In genomic region chr19:57812201-57812600, GRCh38 we compare ENCODE assay signal across 12 cellular contexts. TPM values are rescaled to one million over a fixed set of nuclear protein-coding genes. Genes with fewer than 3 reads are reported as not detected.
DNase-seq lines count a peak whose midpoint lies in the region; ATAC-seq and TF ChIP-seq lines count a peak whose summit lies in the region.
"Had no signal": no experiment of that assay in that cellular context is flagged by ENCODE, and none has a peak within 500 bp of the region (broad histone marks: within the 10 kb centered on the region; RNA-seq: fewer than 3 reads in every experiment).

No MANE protein-coding gene starts in this region.

- TF ChIP-seq CTCF in Calu3 (IDR thresholded peaks at IDR 0.05; ENCODE audit: unreplicated experiment): no peak
- TF ChIP-seq CTCF in WTC11 (IDR thresholded peaks at IDR 0.05): no peak
- TF ChIP-seq CTCF in nephron progenitor cell (IDR thresholded peaks at IDR 0.05): no peak
- no peak for TF ChIP-seq CTCF in adrenal gland (IDR thresholded peaks at IDR 0.05)

- no peaks in the 10 kb centered on the region for H3K9me3 Mint-ChIP-seq in Calu3 (ENCODE audit: low read depth, unreplicated experiment)
- no peaks in the 10 kb centered on the region for H3K9me3 Mint-ChIP-seq in WTC11
- H3K9me3 Mint-ChIP-seq in nephron progenitor cell: no peaks in the 10 kb centered on the region

- WGBS in adrenal gland, 4 donors: 77 to 91% (median 84%) methylated on average over 2 of the region's 2 CpGs

- peaks cover 10% of the 10 kb centered on the region in 2 donors for H3K4me1 ChIP-seq in adrenal gland (replicated peaks in 1 of 2)

- no peak for TF ChIP-seq POLR2A in adrenal gland (IDR thresholded peaks at IDR 0.05)

- peak; percentile 46 for ATAC-seq in GM21529 (IDR thresholded peaks at IDR 0.05; ENCODE audit: unreplicated experiment)
- no peak for ATAC-seq in WTC11
- no peak for ATAC-seq in Right ventricle myocardium inferior
- no peak for ATAC-seq in GM18867 (IDR thresholded peaks at IDR 0.05; ENCODE audit: unreplicated experiment)
- ATAC-seq: HCT116, PC-3 had no signal

- POLR2A ChIA-PET in WTC11 (lab: Charles Lee): no interaction called here

- no peaks in the 10 kb centered on the region for H3K27me3 Mint-ChIP-seq in Calu3 (ENCODE audit: unreplicated experiment)
- no peaks in the 10 kb centered on the region for H3K27me3 Mint-ChIP-seq in WTC11 (ENCODE audit: low read depth)
- H3K27me3 Mint-ChIP-seq in nephron progenitor cell (ENCODE audit: low read depth, poor library complexity): peaks cover 3% of the 10 kb centered on the region

- BruUV-seq in Calu3 (replicated peaks; lab: Mats Ljungman, UMichigan): no TSS peak

- H3K36me3 Mint-ChIP-seq in Calu3 (ENCODE audit: insufficient read depth, unreplicated experiment) (peaks cover 81% of the 10 kb centered on the region), WTC11 (peaks cover 42% of the 10 kb centered on the region), nephron progenitor cell (ENCODE audit: low read depth) (peaks cover 45% of the 10 kb centered on the region)

- H3K9me3 ChIP-seq in adrenal gland (replicated peaks in 1 of 3): no peaks in the 10 kb centered on the region

- DNase-seq in Calu3 (no peak), WTC11 (ENCODE audit: low spot score) (no peak), nephron progenitor cell (no peak), glomerular visceral epithelial cell (ENCODE audit: extremely low spot score) (no peak), Right ventricle myocardium inferior (ENCODE audit: missing footprints) (no peak), adrenal gland (no peak)
- DNase-seq: aorta, NCI-H1092 treated with DMSO at 0.1 percent for 48 hours, PC-3 had no signal

- H3K4me3 ChIP-seq in adrenal gland: no peak overlapping the region

- CTCF ChIA-PET in Calu3 (lab: Charles Lee) (interaction anchor here (0.7 kb wide), 1 partner anchor 88 kb away, joined by 3 read pairs; no protein-coding TSS in a partner anchor), WTC11 (lab: Charles Lee) (no interaction called here)

- peaks cover 0 to 15% of the 10 kb centered on the region in 2 donors for H3K36me3 ChIP-seq in adrenal gland (replicated peaks in 1 of 2)

- no peaks in the 10 kb centered on the region for H3K27me3 ChIP-seq in adrenal gland

- intact Hi-C loops in Calu3 (cut with micrococcal nuclease; ENCODE audit: unreplicated experiment): loop anchor here (5.0 to 10.0 kb wide), 2 partner anchors 40 to 127 kb away; partner anchors contain the start of gene ZNF551
- intact Hi-C loops in Right ventricle myocardium inferior (cut with DNase I): no loop called here
- intact Hi-C loops in adrenal gland (cut with DNase I): loop anchor here in 1 of 2 donors (10.0 kb wide), 1 partner anchor 67 kb away; the partner anchor contains the start of gene ZNF776

- peak overlapping the region in 1 of 5 donors; percentile 20 for H3K27ac ChIP-seq in adrenal gland

- H3K4me1 Mint-ChIP-seq in Calu3 (ENCODE audit: low read depth, unreplicated experiment): peaks cover 54% of the 10 kb centered on the region
- peaks cover 27% of the 10 kb centered on the region for H3K4me1 Mint-ChIP-seq in WTC11
- H3K4me1 Mint-ChIP-seq in nephron progenitor cell: peaks cover 75% of the 10 kb centered on the region

- H3K4me3 Mint-ChIP-seq in Calu3 (ENCODE audit: low read depth, unreplicated experiment) (peak overlapping the region; percentile 17), WTC11 (peak overlapping the region; percentile 7; the same call in 1 of the 2 replicates), nephron progenitor cell (peak overlapping the region; percentile 1)

- H3K27ac Mint-ChIP-seq in Calu3 (ENCODE audit: unreplicated experiment) (peak overlapping the region; percentile 57), WTC11 (no peak overlapping the region; the same call in 1 of the 2 replicates), nephron progenitor cell (no peak overlapping the region)

TF ChIP-seq in WTC11, 78 proteins besides CTCF, POLR2A, EP300 and RAD21:
- TF ChIP-seq ELF4 (CRISPR knock-in tag; IDR thresholded peaks at IDR 0.05; ENCODE audit: low read depth) (no peak), FOXP1 (CRISPR knock-in tag; IDR thresholded peaks at IDR 0.05; ENCODE audit: borderline replicate concordance) (no peak)

RNA-seq across cellular contexts. Expression of gene ZNF552, which starts 2.5 kb away (rescaled TPM):
- total RNA-seq in Calu3 (2022) (24.0 and 24.8 TPM in 2 replicates), WTC11 (2021) (9.0 to 13.1 TPM (median 9.3 TPM) in 3 replicates), Right ventricle myocardium inferior (4.7 TPM), adrenal gland (10 to 100 TPM in 1 of 8 donors, 1 to 10 TPM in 6, under 1 TPM in 1; 0.66 to 10.5 (median 5.0) TPM)
- polyA plus RNA-seq in adrenal gland: 1 to 10 TPM; 3.2 to 3.9 (median 3.5) TPM

RNA-seq across cellular contexts. Expression of gene ZNF587B, which starts 17.9 kb away (rescaled TPM):
- total RNA-seq in Calu3 (2022) (31.1 and 31.6 TPM in 2 replicates), WTC11 (2021) (39.9 to 43.2 TPM (median 41.7 TPM) in 3 replicates), Right ventricle myocardium inferior (7.5 TPM), adrenal gland (10 to 100 TPM in 4 of 8 donors, 1 to 10 TPM in 4; 5.0 to 20.1 (median 9.6) TPM)
- polyA plus RNA-seq in adrenal gland: 1 to 10 TPM; 3.1 to 7.9 (median 7.4) TPM

RNA-seq across cellular contexts. Expression of gene ZNF587, which starts 37.5 kb away (rescaled TPM):
- total RNA-seq in Calu3 (2022) (111 and 113 TPM in 2 replicates), WTC11 (2021) (46.6 to 57.0 TPM (median 47.0 TPM) in 3 replicates), Right ventricle myocardium inferior (16.4 TPM), adrenal gland (10 to 100 TPM; 10.6 to 38.6 (median 23.8) TPM)
- 10 to 100 TPM in 2 of 3 donors, 1 to 10 TPM in 1; 6.2 to 72.0 (median 23.0) TPM for polyA plus RNA-seq in adrenal gland

RNA-seq across cellular contexts. Expression of gene ZNF586, which starts 42.7 kb away (rescaled TPM):
- total RNA-seq in Calu3 (2022): 18.9 and 22.9 TPM in 2 replicates
- total RNA-seq in WTC11 (2021): 13.6 to 16.4 TPM (median 15.4 TPM) in 3 replicates
- total RNA-seq in Right ventricle myocardium inferior: 9.7 TPM
- 10 to 100 TPM in 7 of 8 donors, 1 to 10 TPM in 1; 5.1 to 16.7 (median 14.6) TPM for total RNA-seq in adrenal gland
- polyA plus RNA-seq in adrenal gland: 1 to 10 TPM; 3.6 to 7.0 (median 5.4) TPM
